ENCODE assay signal across 27 cellular contexts in the genomic region with DNA sequence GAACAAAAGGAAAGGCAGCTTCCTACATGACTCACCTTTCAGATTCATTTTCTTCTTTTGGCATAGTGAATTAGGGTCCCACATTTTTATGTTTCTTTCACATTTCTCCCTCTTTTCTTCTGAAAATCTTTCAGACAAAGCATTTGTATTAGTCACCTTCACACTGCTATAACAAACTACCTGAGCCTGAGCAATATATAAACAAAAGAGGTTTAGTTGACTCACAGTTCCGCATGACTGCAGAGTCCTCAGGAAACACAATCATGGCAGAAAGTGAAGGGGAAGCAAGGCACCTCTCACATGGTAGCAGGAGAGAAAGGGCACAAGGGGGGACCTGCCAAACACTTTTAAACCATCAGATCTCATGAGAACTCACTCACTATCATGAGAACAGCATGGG. TPM values are rescaled to one million over a fixed set of nuclear protein-coding genes. Genes with fewer than 3 reads are reported as not detected.
"Had no signal": no experiment of that assay in that cellular context is flagged by ENCODE, and none has a peak within 500 bp of the region (broad histone marks: within the 10 kb centered on the region; RNA-seq: fewer than 3 reads in every experiment).

No MANE protein-coding gene starts in this region.

- H3K27me3 ChIP-seq: gastroesophageal sphincter, tibial nerve had no signal

- ATAC-seq: gastroesophageal sphincter, heart left ventricle, left ventricle myocardium superior, mucosa of descending colon, SK-N-SH treated with all-trans-retinoic acid at 6 μM for 48 hours had no signal

- H3K9me3 Mint-ChIP-seq: memory B cell; stimulated activated naive CD8-positive, alpha-beta T cell treated with anti-CD3 and anti-CD28 coated beads, Interleukin-15, Interleukin-2, amounts not matched to agents 100 ng/mL and 50 ng/mL, for 24 hours had no signal

- H3K27me3 Mint-ChIP-seq: stimulated activated naive CD8-positive, alpha-beta T cell treated with anti-CD3 and anti-CD28 coated beads, Interleukin-15, Interleukin-2, amounts not matched to agents 100 ng/mL and 50 ng/mL, for 24 hours had no signal

- FAIRE-seq: colon, urothelium cell line had no signal

- DNase-seq: activated CD4-positive, alpha-beta T cell treated with anti-CD3 and anti-CD28 coated beads, Interleukin-2, amount 50 U/mL, for 1 hour; activated CD4-positive, CD25-positive, alpha-beta regulatory T cell; activated effector memory CD4-positive, alpha-beta T cell treated with Interleukin-2 at 50 U/mL for 16 hours; activated naive CD4-positive, alpha-beta T cell treated with anti-CD3 and anti-CD28 coated beads, Interleukin-2, amount 50 U/mL, for 16 hours; amniotic stem cell; central memory CD4-positive, alpha-beta T cell; heart left ventricle; kidney glomerular epithelial cell; left ventricle myocardium superior; mucosa of descending colon; naive B cell; retina; stimulated activated CD4-positive, alpha-beta T cell treated with anti-CD3 and anti-CD28 coated beads, Interleukin-12 subunit alpha, Interleukin-12 subunit beta, amount 100 ng/mL, for 4 hours; stimulated activated CD4-positive, alpha-beta T cell treated with anti-CD3 and anti-CD28 coated beads, Interleukin-2, amount 100 ng/mL, for 24 hours; T-helper 1 cell; T1000 had no signal

- H3K36me3 ChIP-seq: gastroesophageal sphincter, heart left ventricle, tibial nerve had no signal

- H3K9me3 ChIP-seq: gastroesophageal sphincter, heart left ventricle, mucosa of descending colon, tibial nerve had no signal

- H3K36me3 Mint-ChIP-seq: memory B cell had no signal

- H3K4me3 Mint-ChIP-seq: memory B cell; naive B cell; neural crest cell; stimulated activated naive CD8-positive, alpha-beta T cell treated with anti-CD3 and anti-CD28 coated beads, Interleukin-15, Interleukin-2, amounts not matched to agents 100 ng/mL and 50 ng/mL, for 24 hours had no signal

- H3K27ac ChIP-seq: gastroesophageal sphincter, heart left ventricle, tibial nerve had no signal

- H3K4me1 ChIP-seq: gastroesophageal sphincter, heart left ventricle, tibial nerve had no signal

- H3K4me3 ChIP-seq: gastroesophageal sphincter, heart left ventricle, mucosa of descending colon, tibial nerve had no signal

- H3K27ac Mint-ChIP-seq: memory B cell; naive B cell; stimulated activated naive CD8-positive, alpha-beta T cell treated with anti-CD3 and anti-CD28 coated beads, Interleukin-15, Interleukin-2, amounts not matched to agents 100 ng/mL and 50 ng/mL, for 24 hours had no signal

- H3K4me1 Mint-ChIP-seq: memory B cell, naive B cell, neural crest cell had no signal

RNA-seq across cellular contexts. Expression of gene MAGEA9, which starts 36.9 kb away (rescaled TPM):
- total RNA-seq: gastroesophageal sphincter, heart left ventricle, left ventricle myocardium superior, mucosa of descending colon, neural crest cell, omental fat pad, posterior vena cava, tibial nerve had no signal
- polyA plus RNA-seq: esophagus, heart left ventricle had no signal
